ENCODE assay signal across 16 cellular contexts in genomic region chr17:62625184-62625869, GRCh38. TPM values are rescaled to one million over a fixed set of nuclear protein-coding genes. Genes with fewer than 3 reads are reported as not detected.
DNase-seq lines count a peak whose midpoint lies in the region; TF ChIP-seq lines count a peak whose summit lies in the region.
"Had no signal": no experiment of that assay in that cellular context is flagged by ENCODE, and none has a peak within 500 bp of the region (broad histone marks: within the 10 kb centered on the region; RNA-seq: fewer than 3 reads in every experiment).

No MANE protein-coding gene starts in this region.

- H2BK15ac ChIP-seq in neuronal stem cell (ENCODE audit: low read length): peak overlapping the region; percentile 23

- DNase-seq in GDM1 (lab: John Stamatoyannopoulos, UW) (peak; percentile 12), MV-4-11 (lab: John Stamatoyannopoulos, UW) (peak; percentile 68), colonic mucosa (no peak), neuronal stem cell (ENCODE audit: low spot score) (no peak), A172 (ENCODE audit: low spot score) (no peak), NCI-H748 treated with DMSO at 0.1 percent for 48 hours (lab: John Stamatoyannopoulos, UW) (no peak), NCI-H2081 treated with DMSO at 0.1 percent for 48 hours (lab: John Stamatoyannopoulos, UW) (no peak)
- DNase-seq: activated T-cell treated with anti-CD3 and anti-CD28 coated beads, Interleukin-2, amount 50 U/mL, for 48 hours; gastrocnemius medialis; KG1; mammary epithelial cell; NCI-H1930; ovary; small intestine; stimulated activated naive CD8-positive, alpha-beta T cell treated with anti-CD3 and anti-CD28 coated beads, Interleukin-15, Interleukin-2, amounts not matched to agents 100 U/mL and 50 U/mL, for 24 hours had no signal

- H4K91ac ChIP-seq in neuronal stem cell (ENCODE audit: low read depth, low read length, poor library complexity): peak overlapping the region; percentile 13

- H3K9ac ChIP-seq in colonic mucosa (ENCODE audit: low read depth in 2 of 2, low read length in 2 of 2) (peak overlapping the region in 1 of 2 donors; percentile 4), neuronal stem cell (ENCODE audit: low read depth, low read length, poor library complexity) (no peak overlapping the region)

- peak overlapping the region; percentile 30 for H2BK12ac ChIP-seq in neuronal stem cell (ENCODE audit: low read length)

- no CpG with 5 or more reads among the region's 19 CpGs for WGBS in neuronal stem cell (ENCODE audit: extremely low coverage in 2 of 2, insufficient read length in 2 of 2, insufficient replicate concordance in 1 of 2), 2 donors

- H2BK5ac ChIP-seq in neuronal stem cell (ENCODE audit: low read length): no peak overlapping the region

- H3K79me1 ChIP-seq in neuronal stem cell (ENCODE audit: low read depth, low read length): peaks cover 3% of the 10 kb centered on the region

- H3K9me3 ChIP-seq in colonic mucosa: no peaks in the 10 kb centered on the region
- H3K9me3 ChIP-seq in neuronal stem cell (replicated peaks in 1 of 2; ENCODE audit: control insufficient read depth in 2 of 2, insufficient read depth in 1 of 2, low read depth in 1 of 2, low read length in 2 of 2): no peaks in the 10 kb centered on the region
- H3K9me3 ChIP-seq: gastrocnemius medialis, ovary had no signal

- H2AK5ac ChIP-seq in neuronal stem cell (ENCODE audit: low read depth, low read length): peak overlapping the region; percentile 67

- H3K36me3 ChIP-seq in colonic mucosa (no peaks in the 10 kb centered on the region), neuronal stem cell (replicated peaks in 1 of 2; ENCODE audit: control insufficient read depth in 2 of 2, insufficient read depth in 2 of 2, low read length in 2 of 2) (peaks cover 0 to 6% of the 10 kb centered on the region in 2 donors)
- H3K36me3 ChIP-seq: gastrocnemius medialis, ovary had no signal

- peak overlapping the region; percentile 44 for H3K18ac ChIP-seq in neuronal stem cell (ENCODE audit: low read length)

- intact Hi-C loops in colonic mucosa (cut with DNase I): no loop called here

- H2BK120ac ChIP-seq in neuronal stem cell (ENCODE audit: low read depth, low read length): peak overlapping the region; percentile 44

- H3K4me3 ChIP-seq in colonic mucosa (no peak overlapping the region), neuronal stem cell (ENCODE audit: low read length in 2 of 2) (no peak overlapping the region)
- H3K4me3 ChIP-seq: gastrocnemius medialis, ovary had no signal

- H3K23ac ChIP-seq in neuronal stem cell (ENCODE audit: low read depth, low read length, poor library complexity): peak overlapping the region; percentile 25

- H3K4me2 ChIP-seq in neuronal stem cell (ENCODE audit: insufficient read depth, low read length, poor library complexity, severe bottlenecking): no peak overlapping the region

- TF ChIP-seq CTCF in colonic mucosa (IDR thresholded peaks at IDR 0.05): no peak

- H3K4me1 ChIP-seq in colonic mucosa (no peaks in the 10 kb centered on the region), neuronal stem cell (ENCODE audit: control insufficient read depth in 2 of 2, insufficient read depth in 1 of 2, low read depth in 1 of 2, low read length in 2 of 2) (peaks cover 16 to 21% of the 10 kb centered on the region in 2 donors)

- H3K4ac ChIP-seq in neuronal stem cell (ENCODE audit: low read length): no peak overlapping the region

- H3K27me3 ChIP-seq in colonic mucosa (peaks cover 24% of the 10 kb centered on the region), neuronal stem cell (ENCODE audit: control insufficient read depth in 3 of 3, insufficient read depth in 3 of 3, low read depth in 1 of 3, low read length in 3 of 3) (no peaks in the 10 kb centered on the region)
- H3K27me3 ChIP-seq: ovary had no signal

- no peak overlapping the region for H2AFZ ChIP-seq in neuronal stem cell (ENCODE audit: low read length)

- H3K14ac ChIP-seq in neuronal stem cell (ENCODE audit: low read length): no peak overlapping the region

- H3K27ac ChIP-seq in colonic mucosa (peak overlapping the region; percentile 33), neuronal stem cell (replicated peaks; ENCODE audit: low read length) (no peak overlapping the region)
- H3K27ac ChIP-seq: C4-2B, gastrocnemius medialis had no signal

- H4K8ac ChIP-seq in neuronal stem cell (ENCODE audit: low read depth, low read length): no peak overlapping the region

RNA-seq across cellular contexts. Expression of gene MRC2, which starts 2.1 kb away (rescaled TPM):
- 10 to 100 TPM in 1 of 2 donors, 1 to 10 TPM in 1; 6.4 to 10.9 TPM for total RNA-seq in colonic mucosa
- 31.9 TPM for polyA plus RNA-seq in neuronal stem cell (2013, experiment 1 of 2)
- polyA plus RNA-seq in neuronal stem cell (2013, experiment 2 of 2): 33.3 TPM
- total RNA-seq in A172 (2014; rRNA removed; shearing (Covaris generic)): 122 and 123 TPM in 2 replicates

Comparison
In these comparisons a context has a peak if more than half of its experiments do, and no peak if none do; other contexts are left out.
1. DNase-seq: peak in GDM1 (single experiment) and MV-4-11 (single experiment); none in colonic mucosa (single experiment), neuronal stem cell (single experiment), A172 (single experiment), NCI-H748 treated with DMSO at 0.1 percent for 48 hours (single experiment) and NCI-H2081 treated with DMSO at 0.1 percent for 48 hours (single experiment).
2. RNA of gene MRC2, which starts 2.1 kb away (total RNA-seq): 122 to 123 TPM in A172; 6.4 to 10.9 TPM in colonic mucosa; every median in the first group is over 10 times any median in the second.